11 cellular contexts compared by ENCODE assay signal in the genomic region with DNA sequence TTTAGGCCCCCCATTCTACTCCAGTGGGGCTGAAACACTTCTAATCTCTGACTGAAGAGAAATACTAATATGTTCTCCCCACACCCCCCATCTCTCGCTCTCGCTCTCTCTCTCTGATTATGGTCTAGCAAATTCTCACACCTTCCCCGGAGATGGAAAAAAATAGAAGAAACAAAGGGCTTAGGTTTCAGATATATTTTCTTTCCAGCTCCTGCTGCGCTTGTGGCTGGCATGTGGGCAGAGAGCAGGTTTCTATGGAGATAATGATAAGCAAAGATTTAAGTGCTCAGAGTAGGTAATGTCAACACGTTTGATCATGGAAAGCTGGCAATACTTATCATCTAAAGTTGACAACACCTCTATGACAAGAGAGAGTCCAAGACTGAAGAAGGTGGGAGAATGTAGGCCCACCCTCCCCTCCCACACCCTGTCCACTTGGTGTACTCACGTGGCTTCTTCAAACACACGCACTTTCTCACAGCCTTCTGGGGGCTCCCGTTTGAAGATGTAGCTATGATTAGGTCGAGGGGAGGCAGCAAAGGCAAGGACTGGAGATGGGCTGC. TPM values are rescaled to one million over a fixed set of nuclear protein-coding genes. Genes with fewer than 3 reads are reported as not detected.
DNase-seq lines count a peak whose midpoint lies in the region; ATAC-seq and TF ChIP-seq lines count a peak whose summit lies in the region.
"Had no signal": no experiment of that assay in that cellular context is flagged by ENCODE, and none has a peak within 500 bp of the region (broad histone marks: within the 10 kb centered on the region; RNA-seq: fewer than 3 reads in every experiment).

No MANE protein-coding gene starts in this region.

- peaks cover 47% of the 10 kb centered on the region for H3K4me1 ChIP-seq in CD8-positive, alpha-beta memory T cell (ENCODE audit: insufficient read depth, low read length)
- peaks cover 0 to 3% (median 0%) of the 10 kb centered on the region in 4 donors for H3K4me1 ChIP-seq in Peyer's patch

- peak; percentile 61 to 78 (median 71) for ATAC-seq in natural killer cell
- ATAC-seq: esophagus mucosa had no signal

- H3K36me3 ChIP-seq in CD8-positive, alpha-beta memory T cell (ENCODE audit: insufficient read depth, low read length): peaks cover 59% of the 10 kb centered on the region
- peaks cover 0 to 88% (median 0%) of the 10 kb centered on the region in 3 donors for H3K36me3 ChIP-seq in Peyer's patch

- H3K9me3 Mint-ChIP-seq in CD8-positive, alpha-beta memory T cell: no peaks in the 10 kb centered on the region
- no peaks in the 10 kb centered on the region for H3K9me3 Mint-ChIP-seq in T-helper 1 cell treated with Interleukin-12 subunit alpha and Interleukin-12 subunit beta and Interleukin-4 antibody, amounts not matched to agents 30 μg/mL and 1 μg/mL, for 36 hours
- H3K9me3 Mint-ChIP-seq in activated naive CD4-positive, alpha-beta T cell treated with anti-CD3 and anti-CD28 coated beads, Interleukin-2, amount 50 U/mL, for 24 hours: no peaks in the 10 kb centered on the region
- H3K9me3 Mint-ChIP-seq in natural killer cell: no peaks in the 10 kb centered on the region

- H3K4me3 Mint-ChIP-seq in CD8-positive, alpha-beta memory T cell: peak overlapping the region; percentile 25 to 82 (median 71)
- peak overlapping the region; percentile 12 for H3K4me3 Mint-ChIP-seq in T-helper 1 cell treated with Interleukin-12 subunit alpha and Interleukin-12 subunit beta and Interleukin-4 antibody, amounts not matched to agents 30 μg/mL and 1 μg/mL, for 36 hours
- peak overlapping the region; percentile 47 for H3K4me3 Mint-ChIP-seq in activated naive CD4-positive, alpha-beta T cell treated with anti-CD3 and anti-CD28 coated beads, Interleukin-2, amount 50 U/mL, for 24 hours
- peak overlapping the region; percentile 76 for H3K4me3 Mint-ChIP-seq in natural killer cell

- H3K27me3 ChIP-seq in CD8-positive, alpha-beta memory T cell (ENCODE audit: insufficient read depth, low read length, poor library complexity, severe bottlenecking): no peaks in the 10 kb centered on the region
- no peaks in the 10 kb centered on the region for H3K27me3 ChIP-seq in Peyer's patch

- H3K9me3 ChIP-seq in CD8-positive, alpha-beta memory T cell (ENCODE audit: low read length): no peaks in the 10 kb centered on the region
- no peaks in the 10 kb centered on the region for H3K9me3 ChIP-seq in Peyer's patch

- no peaks in the 10 kb centered on the region for H3K27me3 Mint-ChIP-seq in CD8-positive, alpha-beta memory T cell
- no peaks in the 10 kb centered on the region for H3K27me3 Mint-ChIP-seq in T-helper 1 cell treated with Interleukin-12 subunit alpha and Interleukin-12 subunit beta and Interleukin-4 antibody, amounts not matched to agents 30 μg/mL and 1 μg/mL, for 36 hours (ENCODE audit: low read depth)
- no peaks in the 10 kb centered on the region for H3K27me3 Mint-ChIP-seq in activated naive CD4-positive, alpha-beta T cell treated with anti-CD3 and anti-CD28 coated beads, Interleukin-2, amount 50 U/mL, for 24 hours
- H3K27me3 Mint-ChIP-seq in natural killer cell (ENCODE audit: low read depth in 2 of 2): no peaks in the 10 kb centered on the region

- intact Hi-C loops in natural killer cell (cut with micrococcal nuclease): loop anchor here (1.0 to 5.0 kb wide), 6 partner anchors 19 to 137 kb away; a partner anchor contains a TSS

- TF ChIP-seq CTCF in natural killer cell (IDR thresholded peaks at IDR 0.05) (no peak), Peyer's patch (IDR thresholded peaks at IDR 0.05) (no peak)

- peak; percentile 32 to 88 (median 62) for DNase-seq in CD8-positive, alpha-beta memory T cell
- DNase-seq in natural killer cell (peak; percentile 65), HPDE6-E6E7 (ENCODE audit: extremely low spot score) (no peak), erythroblast (lab: John Stamatoyannopoulos, UW) (no peak), Peyer's patch (no peak), iPS-NIHi11 (ENCODE audit: low spot score) (no peak)
- DNase-seq: kidney glomerular epithelial cell, NCI-H2029 had no signal

- peak overlapping the region; percentile 86 for H3K27ac ChIP-seq in CD8-positive, alpha-beta memory T cell (ENCODE audit: low read depth, low read length)
- peak overlapping the region in 2 of 4 donors; percentile 7 to 21 for H3K27ac ChIP-seq in Peyer's patch

- peaks cover 19 to 92% (median 29%) of the 10 kb centered on the region in 3 donors for H3K36me3 Mint-ChIP-seq in CD8-positive, alpha-beta memory T cell
- peaks cover 54% of the 10 kb centered on the region for H3K36me3 Mint-ChIP-seq in T-helper 1 cell treated with Interleukin-12 subunit alpha and Interleukin-12 subunit beta and Interleukin-4 antibody, amounts not matched to agents 30 μg/mL and 1 μg/mL, for 36 hours (ENCODE audit: low read depth)
- H3K36me3 Mint-ChIP-seq in activated naive CD4-positive, alpha-beta T cell treated with anti-CD3 and anti-CD28 coated beads, Interleukin-2, amount 50 U/mL, for 24 hours: peaks cover 20% of the 10 kb centered on the region
- H3K36me3 Mint-ChIP-seq in natural killer cell: peaks cover 21% of the 10 kb centered on the region

- peaks cover 46 to 56% (median 48%) of the 10 kb centered on the region in 3 donors for H3K4me1 Mint-ChIP-seq in CD8-positive, alpha-beta memory T cell
- peaks cover 28% of the 10 kb centered on the region for H3K4me1 Mint-ChIP-seq in T-helper 1 cell treated with Interleukin-12 subunit alpha and Interleukin-12 subunit beta and Interleukin-4 antibody, amounts not matched to agents 30 μg/mL and 1 μg/mL, for 36 hours (ENCODE audit: low read depth)
- H3K4me1 Mint-ChIP-seq in activated naive CD4-positive, alpha-beta T cell treated with anti-CD3 and anti-CD28 coated beads, Interleukin-2, amount 50 U/mL, for 24 hours: peaks cover 38% of the 10 kb centered on the region
- H3K4me1 Mint-ChIP-seq in natural killer cell: peaks cover 55 to 60% of the 10 kb centered on the region in 2 donors

- POLR2A ChIA-PET in CD8-positive, alpha-beta memory T cell (lab: Charles Lee): interaction anchor here (0.5 to 2.7 kb wide), 11 partner anchors 9 to 1667 kb away, joined by 3 to 27 read pairs (median 5); a partner anchor contains a TSS

- no peak overlapping the region for H3K4me3 ChIP-seq in CD8-positive, alpha-beta memory T cell (ENCODE audit: low read length)
- H3K4me3 ChIP-seq in Peyer's patch: no peak overlapping the region

- peak overlapping the region; percentile 92 to 99 (median 99) for H3K27ac Mint-ChIP-seq in CD8-positive, alpha-beta memory T cell
- H3K27ac Mint-ChIP-seq in T-helper 1 cell treated with Interleukin-12 subunit alpha and Interleukin-12 subunit beta and Interleukin-4 antibody, amounts not matched to agents 30 μg/mL and 1 μg/mL, for 36 hours: peak overlapping the region; percentile 90
- H3K27ac Mint-ChIP-seq in activated naive CD4-positive, alpha-beta T cell treated with anti-CD3 and anti-CD28 coated beads, Interleukin-2, amount 50 U/mL, for 24 hours: peak overlapping the region; percentile 93
- H3K27ac Mint-ChIP-seq in natural killer cell: peak overlapping the region; percentile 97 to 98

- no peak for TF ChIP-seq POLR2A in erythroblast (IDR thresholded peaks at IDR 0.05; ENCODE audit: low read length)
- TF ChIP-seq POLR2A in Peyer's patch (IDR thresholded peaks at IDR 0.05): no peak

- CTCF ChIA-PET in CD8-positive, alpha-beta memory T cell (lab: Charles Lee): interaction anchor here (0.7 to 3.2 kb wide), 20 partner anchors 10 to 281 kb away, joined by 3 to 22 read pairs (median 5); a partner anchor contains a TSS

RNA-seq across cellular contexts. Expression of a gene that starts 8.0 kb away (rescaled TPM):
- 10 to 100 TPM; 82.8 to 88.9 TPM for total RNA-seq in CD8-positive, alpha-beta memory T cell
- 34.6 TPM for polyA plus RNA-seq in CD8-positive, alpha-beta memory T cell
- total RNA-seq in natural killer cell: 100 to 1,000 TPM in 1 of 3 donors, 10 to 100 TPM in 2; 74.0 to 121 (median 90.2) TPM
- 100 to 1,000 TPM in 1 of 4 donors, 10 to 100 TPM in 3; 42.1 to 115 (median 78.2) TPM for total RNA-seq in Peyer's patch

RNA-seq across cellular contexts. Expression of a gene that starts 37.9 kb away (rescaled TPM):
- total RNA-seq in CD8-positive, alpha-beta memory T cell: 10 to 100 TPM; 74.8 to 75.1 TPM
- polyA plus RNA-seq in CD8-positive, alpha-beta memory T cell: 101 TPM
- total RNA-seq in natural killer cell: 10 to 100 TPM; 45.4 to 56.5 (median 54.7) TPM
- 10 to 100 TPM; 72.2 to 81.3 (median 74.7) TPM for total RNA-seq in Peyer's patch

RNA-seq across cellular contexts. Expression of a gene that starts 48.1 kb away (rescaled TPM):
- 10 to 100 TPM; 21.8 to 24.8 TPM for total RNA-seq in CD8-positive, alpha-beta memory T cell
- 85.0 TPM for polyA plus RNA-seq in CD8-positive, alpha-beta memory T cell
- total RNA-seq in natural killer cell (10 to 100 TPM; 55.2 to 88.4 (median 79.2) TPM), Peyer's patch (10 to 100 TPM in 1 of 4 donors, 1 to 10 TPM in 3; 6.5 to 16.5 (median 9.4) TPM)

Comparison
In these comparisons a context has a peak if more than half of its experiments do, and no peak if none do; other contexts are left out.
1. DNase-seq: peak in CD8-positive, alpha-beta memory T cell (5 of 5) and natural killer cell (single experiment); none in HPDE6-E6E7 (single experiment), erythroblast (0 of 2), Peyer's patch (0 of 3) and iPS-NIHi11 (single experiment).
2. H3K4me3 Mint-ChIP-seq: peak in every context shown above with its lines; median percentile 76 in natural killer cell; 71 in CD8-positive, alpha-beta memory T cell; 47 in activated naive CD4-positive, alpha-beta T cell treated with anti-CD3 and anti-CD28 coated beads, Interleukin-2, amount 50 U/mL, for 24 hours; 12 in T-helper 1 cell treated with Interleukin-12 subunit alpha and Interleukin-12 subunit beta and Interleukin-4 antibody, amounts not matched to agents 30 μg/mL and 1 μg/mL, for 36 hours.
3. Peak in every context shown above with its lines, with median percentiles within 50 percentile points of each other: H3K27ac Mint-ChIP-seq.